In the genomic region with DNA sequence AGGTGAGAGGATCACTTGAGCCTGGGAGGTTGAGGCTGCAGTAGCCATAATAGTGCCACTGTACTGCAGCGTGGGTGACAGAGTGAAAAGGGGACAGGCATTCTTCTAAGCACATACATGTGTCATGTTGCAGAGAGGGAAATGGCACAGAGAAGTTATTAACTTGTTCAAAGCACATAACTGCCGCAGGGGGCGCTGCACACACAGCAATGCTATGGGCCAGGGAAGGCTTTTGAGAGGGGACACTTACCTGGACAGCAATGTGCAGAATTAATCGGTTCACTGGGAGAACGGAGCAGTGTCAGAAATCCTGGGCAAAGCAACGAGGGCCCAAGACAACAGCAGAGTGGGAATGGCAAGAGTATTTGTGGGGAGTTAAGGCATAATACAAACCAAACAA, we compare ENCODE assay signal across 10 cellular contexts. TPM values are rescaled to one million over a fixed set of nuclear protein-coding genes. Genes with fewer than 3 reads are reported as not detected.
A peak's percentile ranks its signal among the peaks of the same experiment; 100 is the strongest.
DNase-seq lines count a peak whose midpoint lies in the region; ATAC-seq, FAIRE-seq and TF ChIP-seq lines count a peak whose summit lies in the region.
"Had no signal": no experiment of that assay in that cellular context is flagged by ENCODE, and none has a peak within 500 bp of the region (broad histone marks: within the 10 kb centered on the region; RNA-seq: fewer than 3 reads in every experiment).

No MANE protein-coding gene starts in this region.

- no peak overlapping the region for H3K27ac ChIP-seq in GM12878 (ENCODE audit: control insufficient read depth, insufficient read depth)
- H3K27ac ChIP-seq in aorta (ENCODE audit: low read depth in 1 of 2, low read length in 2 of 2), result no peak overlapping the region

- H3K36me3 ChIP-seq in GM12878 (ENCODE audit: control insufficient read depth in 2 of 2, insufficient read depth in 2 of 2, low read length in 1 of 2) (no peaks in the 10 kb centered on the region), aorta (ENCODE audit: control insufficient read depth in 1 of 2, insufficient read depth in 2 of 2, low read length in 1 of 2) (no peaks in the 10 kb centered on the region)

- H2AFZ ChIP-seq in GM12878 (ENCODE audit: control insufficient read depth, low read depth, low read length), result no peak overlapping the region

- RAD21 ChIA-PET in GM12878 (lab: Charles Lee; ENCODE audit: unreplicated experiment), result no interaction called here

- H3K79me2 ChIP-seq in GM12878 (ENCODE audit: control insufficient read depth, insufficient read depth, low read length), result no peaks in the 10 kb centered on the region

- DNase-seq in ELF-1 (ENCODE audit: low read depth, low spot score) (peak; percentile 36), HEK293T (ENCODE audit: extremely low spot score) (peak; percentile 61), GM12878 (ENCODE audit: low read depth, low spot score) (no peak), myocyte (ENCODE audit: low read depth) (peak; percentile 11), aorta (no peak), pons (ENCODE audit: low spot score) (no peak), DMS79 treated with DMSO at 0.1 percent for 48 hours (lab: John Stamatoyannopoulos, UW) (no peak)
- DNase-seq: NCI-H446 had no signal

- SMC1A ChIA-PET in GM12878 (lab: Charles Lee; ENCODE audit: uncharacterized antibody, unreplicated experiment), result interaction anchor here (0.6 kb wide), 1 partner anchor 55 kb away, joined by 3 read pairs; no protein-coding TSS in a partner anchor

- TF ChIP-seq CTCF in GM12878 (IDR thresholded peaks at IDR 0.05 in 2 of 3, conservative IDR thresholded peaks at IDR 0.05 in 1 of 3; ENCODE audit: control insufficient read depth in 2 of 3, extremely low read depth in 1 of 3, insufficient read depth in 1 of 3, low read depth in 3 of 3, low read length in 3 of 3), result peak; percentile 31 to 53 (median 42); a peak in 5 of 6 replicates

- no peak for TF ChIP-seq POLR2A in GM12878 (IDR thresholded peaks at IDR 0.05; ENCODE audit: low read depth, low read length)

- TF ChIP-seq EP300 in GM12878 (IDR thresholded peaks at IDR 0.05; ENCODE audit: borderline replicate concordance in 1 of 2, control insufficient read depth in 1 of 2, low read depth in 2 of 2, low read length in 2 of 2), result no peak

- intact Hi-C loops in GM12878 (cut with micrococcal nuclease; ENCODE audit: unreplicated experiment) (no loop called here), aorta (cut with DNase I) (no loop called here)

- WGBS in GM12878 (ENCODE audit: insufficient coverage, insufficient replicate concordance, low lambda C conversion rate, missing lambda C conversion rate), result 29% methylated on average over 6 of the region's 6 CpGs
- WGBS in aorta, 2 donors, result 45 to 52% methylated on average over 6 of the region's 6 CpGs

- FAIRE-seq in GM12878 (lab: Jason Lieb, UNC), result no peak

- ATAC-seq in GM12878 (peak; percentile 75), aorta (ENCODE audit: low FRiP score) (no peak)
- ATAC-seq: activated T-helper 17 cell treated with anti-CD3 and anti-CD28 coated beads, Interleukin-2, amount 50 U/mL, for 72 hours had no signal

- peak; percentile 33; the same call in 1 of the 2 replicates for TF ChIP-seq RAD21 in GM12878 (IDR thresholded peaks at IDR 0.05; ENCODE audit: insufficient read depth, low read depth, low read length)

- no TSS peak for BruUV-seq in GM12878 (replicated peaks; lab: Mats Ljungman, UMichigan)

- no peaks in the 10 kb centered on the region for H4K20me1 ChIP-seq in GM12878 (ENCODE audit: control insufficient read depth, insufficient read depth)

- no peaks in the 10 kb centered on the region for H3K27me3 ChIP-seq in GM12878 (replicated peaks in 1 of 2; ENCODE audit: control insufficient read depth in 2 of 2, insufficient read depth in 2 of 2, low read length in 1 of 2)
- H3K27me3 ChIP-seq in aorta (ENCODE audit: control insufficient read depth in 1 of 2, insufficient read depth in 2 of 2, low read length in 1 of 2), result no peaks in the 10 kb centered on the region

- no peaks in the 10 kb centered on the region for H3K4me1 ChIP-seq in GM12878 (ENCODE audit: control insufficient read depth, insufficient read depth, low read length)
- H3K4me1 ChIP-seq in aorta (ENCODE audit: control insufficient read depth in 1 of 2, insufficient read depth in 2 of 2, low read length in 2 of 2), result no peaks in the 10 kb centered on the region

- no peak overlapping the region for H3K4me2 ChIP-seq in GM12878 (ENCODE audit: control insufficient read depth, insufficient read depth)

- H3K9me3 ChIP-seq in GM12878 (replicated peaks; ENCODE audit: control insufficient read depth, insufficient read depth, low read length) (no peaks in the 10 kb centered on the region), aorta (ENCODE audit: control insufficient read depth, low read length) (no peaks in the 10 kb centered on the region)

- in situ Hi-C loops in GM12878 (cut with MboI), result no loop called here

- CTCF ChIA-PET in HEK293T (lab: Yijun Ruan, JAX), result interaction anchor here (1.2 kb wide), 1 partner anchor 17 kb away, joined by 3 read pairs; no protein-coding TSS in a partner anchor
- CTCF ChIA-PET in GM12878 (lab: Yijun Ruan, JAX), result no interaction called here

- no peak overlapping the region for H3K4me3 ChIP-seq in GM12878
- no peak overlapping the region for H3K4me3 ChIP-seq in aorta (ENCODE audit: low read length in 2 of 2)

- POLR2A ChIA-PET in HEK293T (lab: Yijun Ruan, JAX) (no interaction called here), GM12878 (lab: Charles Lee) (no interaction called here)

- H3K9ac ChIP-seq in GM12878 (ENCODE audit: control insufficient read depth, insufficient read depth, low read length), result no peak overlapping the region

RNA-seq across cellular contexts. Expression of a gene that starts 2.4 kb away (rescaled TPM):
- not detected in 2 replicates for total RNA-seq in GM12878 (2013; cell fraction: nucleolus; rRNA removed)
- not detected in 2 replicates for total RNA-seq in GM12878 (2014; rRNA removed)
- not detected in 2 replicates for total RNA-seq in GM12878 (2014; rRNA removed; fragmentation: Illumina TruSeq; extraction: Trizol)
- not detected in 2 replicates for total RNA-seq in GM12878 (2021)
- not detected for polyA plus RNA-seq in GM12878 (2011; ENCODE audit: low read depth)
- polyA plus RNA-seq in GM12878 (2011; rRNA removed), result not detected in 2 replicates
- polyA plus RNA-seq in GM12878 (2011; cell fraction: cytosol; rRNA removed), result not detected in 2 replicates
- not detected in 2 replicates for polyA plus RNA-seq in GM12878 (2011; cell fraction: nucleus; rRNA removed)
- polyA plus RNA-seq in GM12878 (2012), result not detected in 2 replicates
- not detected in 2 replicates for polyA plus RNA-seq in GM12878 (2014; fragmentation: Illumina TruSeq; extraction: Trizol)
- polyA plus RNA-seq in GM12878 (2014; fragmentation: Nextera tagmentation; extraction: Ambion mirVana), result not detected
- polyA plus RNA-seq in GM12878 (2014; rRNA removed), result not detected in 2 replicates
- not detected for polyA plus RNA-seq in GM12878 (2016; fragmentation: Nextera tagmentation; extraction: Ambion mirVana)
- not detected in 2 replicates for polyA minus RNA-seq in GM12878 (2011; rRNA and poly(A)+ RNA removed)
- polyA minus RNA-seq in GM12878 (2011; cell fraction: cytosol; rRNA and poly(A)+ RNA removed), result not detected in 2 replicates
- not detected in 2 replicates for polyA minus RNA-seq in GM12878 (2011; cell fraction: nucleus; rRNA and poly(A)+ RNA removed)
- total RNA-seq in myocyte, result not detected in 2 replicates
- not detected for polyA plus RNA-seq in myocyte (2012)
- total RNA-seq in aorta, result not detected
- polyA plus RNA-seq in aorta, result not detected
- total RNA-seq: activated T-helper 17 cell treated with anti-CD3 and anti-CD28 coated beads, Interleukin-2, amount 50 U/mL, for 72 hours; dermis microvascular lymphatic vessel endothelial cell had no signal

RNA-seq across cellular contexts. Expression of a gene that starts 19.9 kb away (rescaled TPM):
- not detected in 2 replicates for total RNA-seq in GM12878 (2013; cell fraction: nucleolus; rRNA removed)
- total RNA-seq in GM12878 (2014; rRNA removed) (not detected in 2 replicates), GM12878 (2014; rRNA removed; fragmentation: Illumina TruSeq; extraction: Trizol) (not detected in 2 replicates), GM12878 (2021) (not detected in 2 replicates), myocyte (not detected in 2 replicates), aorta (not detected)
- polyA plus RNA-seq in GM12878 (2011; ENCODE audit: low read depth), result not detected
- polyA plus RNA-seq in GM12878 (2011; rRNA removed) (not detected in 2 replicates), GM12878 (2014; fragmentation: Illumina TruSeq; extraction: Trizol) (not detected in 2 replicates), GM12878 (2014; fragmentation: Nextera tagmentation; extraction: Ambion mirVana) (not detected), GM12878 (2014; rRNA removed) (not detected in 2 replicates), GM12878 (2016; fragmentation: Nextera tagmentation; extraction: Ambion mirVana) (not detected), aorta (not detected)
- polyA plus RNA-seq in GM12878 (2011; cell fraction: cytosol; rRNA removed), result not detected in 2 replicates
- not detected in 2 replicates for polyA plus RNA-seq in GM12878 (2011; cell fraction: nucleus; rRNA removed)
- not detected in 2 replicates for polyA plus RNA-seq in GM12878 (2012)
- not detected in 2 replicates for polyA minus RNA-seq in GM12878 (2011; rRNA and poly(A)+ RNA removed)
- not detected in 2 replicates for polyA minus RNA-seq in GM12878 (2011; cell fraction: cytosol; rRNA and poly(A)+ RNA removed)
- not detected in 2 replicates for polyA minus RNA-seq in GM12878 (2011; cell fraction: nucleus; rRNA and poly(A)+ RNA removed)
- not detected for polyA plus RNA-seq in myocyte (2012)
- total RNA-seq: activated T-helper 17 cell treated with anti-CD3 and anti-CD28 coated beads, Interleukin-2, amount 50 U/mL, for 72 hours; dermis microvascular lymphatic vessel endothelial cell had no signal

RNA-seq across cellular contexts. Expression of a gene that starts 23.5 kb away (rescaled TPM):
- total RNA-seq in GM12878 (2013; cell fraction: nucleolus; rRNA removed), result not detected in 2 replicates
- not detected in 2 replicates for total RNA-seq in GM12878 (2014; rRNA removed)
- total RNA-seq in GM12878 (2014; rRNA removed; fragmentation: Illumina TruSeq; extraction: Trizol), result not detected in 2 replicates
- total RNA-seq in GM12878 (2021), result not detected in 2 replicates
- not detected for polyA plus RNA-seq in GM12878 (2011; ENCODE audit: low read depth)
- not detected in 2 replicates for polyA plus RNA-seq in GM12878 (2011; rRNA removed)
- not detected in 2 replicates for polyA plus RNA-seq in GM12878 (2011; cell fraction: cytosol; rRNA removed)
- polyA plus RNA-seq in GM12878 (2011; cell fraction: nucleus; rRNA removed), result not detected in 2 replicates
- not detected in 2 replicates for polyA plus RNA-seq in GM12878 (2012)
- not detected in 2 replicates for polyA plus RNA-seq in GM12878 (2014; fragmentation: Illumina TruSeq; extraction: Trizol)
- polyA plus RNA-seq in GM12878 (2014; fragmentation: Nextera tagmentation; extraction: Ambion mirVana), result not detected
- polyA plus RNA-seq in GM12878 (2014; rRNA removed), result not detected in 2 replicates
- not detected for polyA plus RNA-seq in GM12878 (2016; fragmentation: Nextera tagmentation; extraction: Ambion mirVana)
- polyA minus RNA-seq in GM12878 (2011; rRNA and poly(A)+ RNA removed), result not detected in 2 replicates
- not detected in 2 replicates for polyA minus RNA-seq in GM12878 (2011; cell fraction: cytosol; rRNA and poly(A)+ RNA removed)
- not detected in 2 replicates for polyA minus RNA-seq in GM12878 (2011; cell fraction: nucleus; rRNA and poly(A)+ RNA removed)
- not detected in 2 replicates for total RNA-seq in myocyte
- polyA plus RNA-seq in myocyte (2012), result not detected
- not detected for total RNA-seq in aorta
- polyA plus RNA-seq in aorta, result not detected
- total RNA-seq: activated T-helper 17 cell treated with anti-CD3 and anti-CD28 coated beads, Interleukin-2, amount 50 U/mL, for 72 hours; dermis microvascular lymphatic vessel endothelial cell had no signal

RNA-seq across cellular contexts. Expression of a gene that starts 30.3 kb away (rescaled TPM):
- total RNA-seq in GM12878 (2013; cell fraction: nucleolus; rRNA removed), result not detected in 2 replicates
- total RNA-seq in GM12878 (2014; rRNA removed) (0.16 TPM in 1 of 2 replicates, not detected in the other), GM12878 (2014; rRNA removed; fragmentation: Illumina TruSeq; extraction: Trizol) (not detected in 2 replicates), GM12878 (2021) (not detected in 2 replicates), myocyte (0.29 TPM in 1 of 2 replicates, not detected in the other), aorta (1 to 10 TPM; 2.8 to 5.1 TPM)
- polyA plus RNA-seq in GM12878 (2011; ENCODE audit: low read depth), result not detected
- polyA plus RNA-seq in GM12878 (2011; rRNA removed) (not detected in 2 replicates), GM12878 (2014; fragmentation: Illumina TruSeq; extraction: Trizol) (not detected in 2 replicates), GM12878 (2014; fragmentation: Nextera tagmentation; extraction: Ambion mirVana) (not detected), GM12878 (2014; rRNA removed) (not detected in 2 replicates), GM12878 (2016; fragmentation: Nextera tagmentation; extraction: Ambion mirVana) (not detected), aorta (1 to 10 TPM in 1 of 2 donors, under 1 TPM in 1; 0.63 to 1.0 TPM)
- polyA plus RNA-seq in GM12878 (2011; cell fraction: cytosol; rRNA removed), result not detected in 2 replicates
- polyA plus RNA-seq in GM12878 (2011; cell fraction: nucleus; rRNA removed), result not detected in 2 replicates
- not detected in 2 replicates for polyA plus RNA-seq in GM12878 (2012)
- not detected in 2 replicates for polyA minus RNA-seq in GM12878 (2011; rRNA and poly(A)+ RNA removed)
- not detected in 2 replicates for polyA minus RNA-seq in GM12878 (2011; cell fraction: cytosol; rRNA and poly(A)+ RNA removed)
- polyA minus RNA-seq in GM12878 (2011; cell fraction: nucleus; rRNA and poly(A)+ RNA removed), result not detected in 2 replicates
- not detected for polyA plus RNA-seq in myocyte (2012)
- total RNA-seq: activated T-helper 17 cell treated with anti-CD3 and anti-CD28 coated beads, Interleukin-2, amount 50 U/mL, for 72 hours had no signal

Comparison
In these comparisons a context has a peak if more than half of its experiments do, and no peak if none do; other contexts are left out.
1. DNase-seq: peak in ELF-1 (single experiment), HEK293T (single experiment) and myocyte (single experiment); none in GM12878 (single experiment), aorta (0 of 2), pons (single experiment) and DMS79 treated with DMSO at 0.1 percent for 48 hours (single experiment).